ENCODE assay signal across 8 cellular contexts in genomic region chr15:75809986-75810750, GRCh38. TPM values are rescaled to one million over a fixed set of nuclear protein-coding genes. Genes with fewer than 3 reads are reported as not detected.
DNase-seq lines count a peak whose midpoint lies in the region; ATAC-seq and TF ChIP-seq lines count a peak whose summit lies in the region.

No MANE protein-coding gene starts in this region.

- H3K4me3 ChIP-seq in GM06990 (replicated peaks; ENCODE audit: low read depth, low read length) (no peak overlapping the region), MM.1S (ENCODE audit: low read length) (no peak overlapping the region)

- no peaks in the 10 kb centered on the region for H3K79me2 ChIP-seq in MM.1S (ENCODE audit: low read length)

- POLR2A ChIA-PET in activated CD4-positive, alpha-beta memory T cell treated with anti-CD3 and anti-CD28 coated beads, Interleukin-2, amount 10 ng/mL, durations not matched to agents 7 days and 5 days (lab: Charles Lee), result interaction anchor here (1.0 to 2.2 kb wide), 4 partner anchors 27 to 35 kb away, joined by 3 to 6 read pairs (median 5); partner anchors contain the start of gene UBE2Q2

- no peak overlapping the region for H3K27ac Mint-ChIP-seq in activated CD4-positive, alpha-beta memory T cell treated with anti-CD3 and anti-CD28 coated beads, Interleukin-2, amount 10 ng/mL, durations not matched to agents 7 days and 5 days
- H3K27ac Mint-ChIP-seq in stimulated activated memory B cell treated with anti-CD40 and anti-IgM and Interleukin-4, amounts not matched to agents 10 μg/mL and 1 μg/mL and 100 μg/mL, for 72 hours, result no peak overlapping the region

- DNase-seq in GM06990 (ENCODE audit: extremely low read depth, insufficient read length) (no peak), MM.1S (peak; percentile 33), kidney tubule cell (ENCODE audit: low spot score) (peak; percentile 55), Ammon's horn (ENCODE audit: low spot score) (no peak)
- peak; percentile 32 for DNase-seq in activated CD4-positive, alpha-beta memory T cell treated with anti-CD3 and anti-CD28 coated beads, Interleukin-2, amount 10 ng/mL, durations not matched to agents 7 days and 5 days

- no peaks in the 10 kb centered on the region for H3K4me1 ChIP-seq in MM.1S (ENCODE audit: low read length)

- H3K4me2 ChIP-seq in MM.1S (ENCODE audit: low read depth, low read length), result no peak overlapping the region

- no peak overlapping the region for H2AFZ ChIP-seq in MM.1S (ENCODE audit: low read length)

- no peaks in the 10 kb centered on the region for H3K4me1 Mint-ChIP-seq in activated CD4-positive, alpha-beta memory T cell treated with anti-CD3 and anti-CD28 coated beads, Interleukin-2, amount 10 ng/mL, durations not matched to agents 7 days and 5 days
- no peaks in the 10 kb centered on the region for H3K4me1 Mint-ChIP-seq in stimulated activated memory B cell treated with anti-CD40 and anti-IgM and Interleukin-4, amounts not matched to agents 10 μg/mL and 1 μg/mL and 100 μg/mL, for 72 hours

- H3K9ac ChIP-seq in MM.1S (ENCODE audit: low read length), result no peak overlapping the region

- no peaks in the 10 kb centered on the region for H3K9me3 Mint-ChIP-seq in activated CD4-positive, alpha-beta memory T cell treated with anti-CD3 and anti-CD28 coated beads, Interleukin-2, amount 10 ng/mL, durations not matched to agents 7 days and 5 days
- H3K9me3 Mint-ChIP-seq in stimulated activated memory B cell treated with anti-CD40 and anti-IgM and Interleukin-4, amounts not matched to agents 10 μg/mL and 1 μg/mL and 100 μg/mL, for 72 hours, result no peaks in the 10 kb centered on the region

- no peak overlapping the region for H3K27ac ChIP-seq in MM.1S (ENCODE audit: low read length)

- H3K27me3 ChIP-seq in GM06990 (replicated peaks; ENCODE audit: control insufficient read depth, insufficient read depth, low read length), result no peaks in the 10 kb centered on the region; the same call in 1 of the 2 replicates
- H3K27me3 ChIP-seq in MM.1S (replicated peaks; ENCODE audit: insufficient read depth, low read length), result no peaks in the 10 kb centered on the region

- H3K9me3 ChIP-seq in MM.1S (replicated peaks; ENCODE audit: insufficient read depth, low read length), result no peaks in the 10 kb centered on the region

- peaks cover 11% of the 10 kb centered on the region for H3K27me3 Mint-ChIP-seq in activated CD4-positive, alpha-beta memory T cell treated with anti-CD3 and anti-CD28 coated beads, Interleukin-2, amount 10 ng/mL, durations not matched to agents 7 days and 5 days
- H3K27me3 Mint-ChIP-seq in stimulated activated memory B cell treated with anti-CD40 and anti-IgM and Interleukin-4, amounts not matched to agents 10 μg/mL and 1 μg/mL and 100 μg/mL, for 72 hours, result peaks cover 32% of the 10 kb centered on the region

- no peaks in the 10 kb centered on the region for H3F3A ChIP-seq in MM.1S (ENCODE audit: insufficient read depth, low read length)

- CTCF ChIA-PET in activated CD4-positive, alpha-beta memory T cell treated with anti-CD3 and anti-CD28 coated beads, Interleukin-2, amount 10 ng/mL, durations not matched to agents 7 days and 5 days (lab: Charles Lee), result interaction anchor here (0.7 to 4.6 kb wide), 19 partner anchors 9 to 340 kb away, joined by 3 to 40 read pairs (median 4); partner anchors contain the start of genes FBXO22 and UBE2Q2

- no peak for ATAC-seq in HG03039 (IDR thresholded peaks at IDR 0.05; ENCODE audit: unreplicated experiment)
- ATAC-seq in stimulated activated memory B cell treated with anti-CD40 and anti-IgM and Interleukin-4, amounts not matched to agents 10 μg/mL and 1 μg/mL and 100 μg/mL, for 72 hours, result no peak
- no peak for ATAC-seq in GM19397 (IDR thresholded peaks at IDR 0.05; ENCODE audit: unreplicated experiment)

- H3K36me3 ChIP-seq in GM06990 (ENCODE audit: control insufficient read depth, insufficient read depth, low read length) (no peaks in the 10 kb centered on the region), MM.1S (replicated peaks; ENCODE audit: insufficient read depth, low read length) (no peaks in the 10 kb centered on the region)

- no peaks in the 10 kb centered on the region for H4K20me1 ChIP-seq in MM.1S (ENCODE audit: insufficient read depth, low read length)

- H3K9me2 ChIP-seq in MM.1S (replicated peaks; ENCODE audit: insufficient read depth, low read length), result no peaks in the 10 kb centered on the region

- no peak overlapping the region for H3K4me3 Mint-ChIP-seq in activated CD4-positive, alpha-beta memory T cell treated with anti-CD3 and anti-CD28 coated beads, Interleukin-2, amount 10 ng/mL, durations not matched to agents 7 days and 5 days
- no peak overlapping the region for H3K4me3 Mint-ChIP-seq in stimulated activated memory B cell treated with anti-CD40 and anti-IgM and Interleukin-4, amounts not matched to agents 10 μg/mL and 1 μg/mL and 100 μg/mL, for 72 hours

- TF ChIP-seq CTCF in GM06990 (IDR thresholded peaks at IDR 0.05; ENCODE audit: insufficient read depth, low read length, poor library complexity, severe bottlenecking), result peak; percentile 60
- peak; percentile 52 for TF ChIP-seq CTCF in MM.1S (IDR thresholded peaks at IDR 0.05; ENCODE audit: low read length)

- H3K36me3 Mint-ChIP-seq in activated CD4-positive, alpha-beta memory T cell treated with anti-CD3 and anti-CD28 coated beads, Interleukin-2, amount 10 ng/mL, durations not matched to agents 7 days and 5 days (ENCODE audit: low read depth), result no peaks in the 10 kb centered on the region
- no peaks in the 10 kb centered on the region for H3K36me3 Mint-ChIP-seq in stimulated activated memory B cell treated with anti-CD40 and anti-IgM and Interleukin-4, amounts not matched to agents 10 μg/mL and 1 μg/mL and 100 μg/mL, for 72 hours

RNA-seq across cellular contexts. Expression of gene UBE2Q2, which starts 33.1 kb away (rescaled TPM):
- total RNA-seq in activated CD4-positive, alpha-beta memory T cell treated with anti-CD3 and anti-CD28 coated beads, Interleukin-2, amount 10 ng/mL, durations not matched to agents 7 days and 5 days, result 10 to 100 TPM; 49.6 to 53.7 TPM

Comparison
In these comparisons a context has a peak if more than half of its experiments do, and no peak if none do; other contexts are left out.
1. DNase-seq: peak in MM.1S (single experiment), activated CD4-positive, alpha-beta memory T cell treated with anti-CD3 and anti-CD28 coated beads, Interleukin-2, amount 10 ng/mL, durations not matched to agents 7 days and 5 days (single experiment) and kidney tubule cell (single experiment); none in GM06990 (single experiment) and Ammon's horn (single experiment).